In the genomic region with DNA sequence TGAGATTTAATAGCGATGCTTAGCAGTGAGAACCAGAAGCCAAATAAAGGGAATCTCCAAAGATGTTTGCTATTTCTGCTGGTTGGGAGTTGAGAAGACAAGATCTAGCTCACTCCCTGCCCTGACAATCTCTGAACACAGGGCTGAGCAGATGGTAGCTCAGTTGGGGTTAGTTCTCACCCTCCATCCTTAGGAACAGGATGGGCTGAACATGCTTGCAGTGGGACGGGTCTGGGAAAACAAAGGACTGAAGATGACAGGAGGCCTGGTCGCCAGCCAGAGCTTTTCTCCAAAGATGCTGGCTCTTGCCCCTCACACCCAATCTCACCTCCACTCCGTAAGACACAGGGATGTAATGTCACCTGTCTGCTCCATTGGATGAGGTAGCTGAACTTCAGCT, we compare ENCODE assay signal across 20 cellular contexts.
"Had no signal": no experiment of that assay in that cellular context is flagged by ENCODE, and none has a peak within 500 bp of the region (broad histone marks: within the 10 kb centered on the region; RNA-seq: fewer than 3 reads in every experiment).

No MANE protein-coding gene starts in this region.

- H3K9ac ChIP-seq: parathyroid adenoma had no signal

- H3K9me3 ChIP-seq: esophagus squamous epithelium, gastroesophageal sphincter, psoas muscle, right lobe of liver, spleen, testis, transverse colon had no signal

- H3K79me2 ChIP-seq: parathyroid adenoma had no signal

- DNase-seq: esophagus squamous epithelium; foreskin fibroblast; glutamatergic neuron; islet precursor cell; mammary epithelial cell; naive thymus-derived CD4-positive, alpha-beta T cell; nephron progenitor cell; psoas muscle; retina; right lobe of liver; spleen; stimulated activated CD4-positive, alpha-beta T cell treated with anti-CD3 and anti-CD28 coated beads, Interleukin-15, amount 100 ng/mL, for 24 hours; stimulated activated CD4-positive, alpha-beta T cell treated with anti-CD3 and anti-CD28 coated beads, Interleukin-1b, Interleukin-23, amount 100 ng/mL, for 48 hours; stimulated activated CD4-positive, alpha-beta T cell treated with anti-CD3 and anti-CD28 coated beads, Interleukin-4, amount 100 ng/mL, for 24 hours; testis; transverse colon had no signal

- H3K36me3 ChIP-seq: esophagus squamous epithelium, gastroesophageal sphincter, right lobe of liver, spleen, transverse colon had no signal

- ATAC-seq: gastroesophageal sphincter; left lobe of liver; naive thymus-derived CD4-positive, alpha-beta T cell; psoas muscle; right lobe of liver; stimulated activated memory B cell treated with anti-CD40 and anti-IgM and Interleukin-4, amounts not matched to agents 10 μg/mL and 1 μg/mL and 100 μg/mL, for 72 hours had no signal

- H2AFZ ChIP-seq: parathyroid adenoma had no signal

- H3K27ac ChIP-seq: esophagus squamous epithelium, gastroesophageal sphincter, parathyroid adenoma, psoas muscle, right lobe of liver, spleen, testis, transverse colon had no signal

- H3K27me3 ChIP-seq: esophagus squamous epithelium, gastroesophageal sphincter, right lobe of liver, spleen, testis, transverse colon had no signal

- H3K4me1 ChIP-seq: gastroesophageal sphincter, psoas muscle, right lobe of liver had no signal

- H3K4me3 ChIP-seq: esophagus squamous epithelium, gastroesophageal sphincter, psoas muscle, right lobe of liver, spleen, testis, transverse colon had no signal
